12 cellular contexts compared by ENCODE assay signal in the genomic region with DNA sequence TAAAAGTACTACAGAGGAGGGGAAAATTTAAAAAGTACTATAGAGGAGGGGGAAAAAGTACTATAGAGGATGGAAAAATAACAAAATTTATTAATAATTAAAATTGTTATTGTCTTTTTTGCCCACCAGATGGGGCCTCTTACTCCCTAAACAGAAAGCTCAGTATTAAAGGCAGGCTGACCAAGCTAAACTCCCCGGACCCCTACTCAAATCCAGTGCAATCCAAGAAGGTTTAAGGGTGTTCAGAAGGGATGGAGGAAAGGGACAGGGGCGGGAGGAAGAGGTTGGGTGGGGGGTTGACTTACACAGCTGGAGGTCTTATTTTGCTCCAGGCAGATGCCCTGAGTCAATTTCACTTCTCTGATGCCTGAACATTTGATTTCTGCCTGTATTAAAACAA. TPM values are rescaled to one million over a fixed set of nuclear protein-coding genes. Genes with fewer than 3 reads are reported as not detected.
DNase-seq lines count a peak whose midpoint lies in the region; FAIRE-seq and TF ChIP-seq lines count a peak whose summit lies in the region.
"Had no signal": no experiment of that assay in that cellular context is flagged by ENCODE, and none has a peak within 500 bp of the region (broad histone marks: within the 10 kb centered on the region; RNA-seq: fewer than 3 reads in every experiment).

No MANE protein-coding gene starts in this region.

- intact Hi-C loops in testis (cut with DNase I; ENCODE audit: low total_unique reads): no loop called here

- FAIRE-seq in GM12892 (lab: Jason Lieb, UNC): no peak
- FAIRE-seq: A204.1, bronchial epithelial cell had no signal

- CTCF ChIA-PET in GM10248 (lab: Yijun Ruan, JAX): interaction anchor here (0.6 to 13.5 kb wide), 30 partner anchors 9 to 324 kb away, joined by 3 to 243 read pairs (median 5); no protein-coding TSS in a partner anchor

- peak overlapping the region in 1 of 2 donors; percentile 41 for H3K27ac ChIP-seq in testis

- no peaks in the 10 kb centered on the region for H3K4me1 ChIP-seq in testis

- TF ChIP-seq CTCF in testis (IDR thresholded peaks at IDR 0.05) (peak in 2 of 3 experiments; percentile 24 to 32), GM10248 (IDR thresholded peaks at IDR 0.05; ENCODE audit: control extremely low read depth, extremely low read depth, low read depth, missing control alignments) (no peak)

- no peak overlapping the region for H3K4me3 ChIP-seq in testis

- POLR2A ChIA-PET in GM10248 (lab: Yijun Ruan, JAX): no interaction called here

- DNase-seq in NCI-H1436 (lab: John Stamatoyannopoulos, UW): peak; percentile 4
- DNase-seq in NCI-H1436 treated with DMSO at 0.1 percent for 48 hours (lab: John Stamatoyannopoulos, UW): no peak
- peak; percentile 25 for DNase-seq in RKO (ENCODE audit: low spot score)
- peak; percentile 13 for DNase-seq in fibroblast of peridontal ligament (ENCODE audit: extremely low read depth)
- DNase-seq in testis: no peak
- no peak for DNase-seq in NCI-H526 (lab: John Stamatoyannopoulos, UW)
- no peak for DNase-seq in GM12892 (ENCODE audit: insufficient read length)
- no peak for DNase-seq in GM10248 (ENCODE audit: extremely low spot score)
- DNase-seq: NCI-H510A; stimulated activated CD4-positive, alpha-beta T cell treated with anti-CD3 and anti-CD28 coated beads, Interleukin-2, amount 100 ng/mL, for 48 hours had no signal

- WGBS in testis, 2 donors: 33 to 53% methylated on average over 2 of the region's 2 CpGs

- no peaks in the 10 kb centered on the region for H3K27me3 ChIP-seq in testis

- no peaks in the 10 kb centered on the region for H3K9me3 ChIP-seq in testis

- H3K36me3 ChIP-seq in testis (ENCODE audit: low read depth, missing control alignments): no peaks in the 10 kb centered on the region

- TF ChIP-seq POLR2A in testis (IDR thresholded peaks at IDR 0.05) (no peak), GM12892 (IDR thresholded peaks at IDR 0.05; ENCODE audit: low read depth, low read length) (no peak)

RNA-seq across cellular contexts. Expression of a gene that starts 13.7 kb away (rescaled TPM):
- total RNA-seq in testis: 10 to 100 TPM; 28.3 to 32.5 TPM
- polyA plus RNA-seq in testis (ENCODE audit: insufficient read depth, low read depth, low replicate concordance): 70.7 TPM
- not detected for polyA plus RNA-seq in GM12892 (2012; ENCODE audit: missing spikeins)
- total RNA-seq: bronchial epithelial cell had no signal

Comparison
In these comparisons a context has a peak if more than half of its experiments do, and no peak if none do; other contexts are left out.
1. DNase-seq: peak in NCI-H1436 (single experiment), RKO (single experiment) and fibroblast of peridontal ligament (single experiment); none in NCI-H1436 treated with DMSO at 0.1 percent for 48 hours (single experiment), testis (single experiment), NCI-H526 (0 of 2), GM12892 (single experiment) and GM10248 (single experiment).